In genomic region chr6:156652231-156652750, GRCh38 we compare ENCODE assay signal across 1 cellular context.
TF ChIP-seq lines count a peak whose summit lies in the region.

No MANE protein-coding gene starts in this region.

TF ChIP-seq in GM12878, 131 proteins besides CTCF, POLR2A, EP300 and RAD21 (continued from another document and continues in another):
- TF ChIP-seq ZNF687 (IDR thresholded peaks at IDR 0.05) (no peak), ELK1 (IDR thresholded peaks at IDR 0.05; ENCODE audit: low read depth, low read length) (no peak), RELA (IDR thresholded peaks at IDR 0.05; ENCODE audit: borderline replicate concordance, partially characterized antibody) (no peak), BCL3 (IDR thresholded peaks at IDR 0.05; ENCODE audit: borderline replicate concordance, insufficient read depth, low read depth, low read length, poor library complexity, severe bottlenecking) (peak; percentile 76), RCOR1 (conservative IDR thresholded peaks at IDR 0.05; ENCODE audit: low read depth, low read length) (no peak), RFX5 (IDR thresholded peaks at IDR 0.05; ENCODE audit: low read depth, low read length) (no peak), E4F1 (IDR thresholded peaks at IDR 0.05; ENCODE audit: borderline replicate concordance, partially characterized antibody) (no peak), CHD4 (IDR thresholded peaks at IDR 0.05) (no peak), TCF7 (IDR thresholded peaks at IDR 0.05; ENCODE audit: borderline replicate concordance) (peak; percentile 60; the same call in 1 of the 2 replicates), SMC3 (IDR thresholded peaks at IDR 0.05; ENCODE audit: borderline replicate concordance, low read length) (no peak), TCF3 (IDR thresholded peaks at IDR 0.05; ENCODE audit: borderline replicate concordance, insufficient read depth, low read depth, low read length) (peak; percentile 54; the same call in 1 of the 2 replicates), BCL11A (IDR thresholded peaks at IDR 0.05; ENCODE audit: low read depth, low read length) (peak; percentile 82; the same call in 1 of the 2 replicates), TARDBP (IDR thresholded peaks at IDR 0.05; ENCODE audit: borderline replicate concordance) (peak; percentile 86; the same call in 1 of the 2 replicates), JUNB (IDR thresholded peaks at IDR 0.05) (peak; percentile 98), ZNF274 (IDR thresholded peaks at IDR 0.05; ENCODE audit: insufficient read depth, insufficient read length) (no peak), REST (IDR thresholded peaks at IDR 0.05; ENCODE audit: low read depth, low read length) (no peak), NFIC (IDR thresholded peaks at IDR 0.05; ENCODE audit: low read depth, low read length) (peak; percentile 90), FOXM1 (IDR thresholded peaks at IDR 0.05; ENCODE audit: low read depth, low read length) (peak; percentile 91), IKZF1 (conservative IDR thresholded peaks at IDR 0.05) (peak; percentile 42; the same call in 1 of the 2 replicates), ASH2L (IDR thresholded peaks at IDR 0.05; ENCODE audit: borderline replicate concordance, low read depth) (no peak), CHD1 (IDR thresholded peaks at IDR 0.05; ENCODE audit: low read depth, low read length) (no peak), ZBED1 (IDR thresholded peaks at IDR 0.05; ENCODE audit: borderline replicate concordance) (peak; percentile 99), ZNF207 (IDR thresholded peaks at IDR 0.05; ENCODE audit: borderline replicate concordance) (no peak), WRNIP1 (IDR thresholded peaks at IDR 0.05; ENCODE audit: borderline replicate concordance, low read depth, low read length) (no peak), ATF2 (IDR thresholded peaks at IDR 0.05; ENCODE audit: low read length) (peak; percentile 80), SMARCA5 (IDR thresholded peaks at IDR 0.05) (no peak), PAX8 (IDR thresholded peaks at IDR 0.05) (no peak), CBFB (IDR thresholded peaks at IDR 0.05; ENCODE audit: low read depth) (peak; percentile 96), PKNOX1 (IDR thresholded peaks at IDR 0.05) (no peak), SIN3A (IDR thresholded peaks at IDR 0.05; ENCODE audit: low read depth, low read length) (no peak), RBBP5 (conservative IDR thresholded peaks at IDR 0.05) (no peak), IRF4 (IDR thresholded peaks at IDR 0.05; ENCODE audit: low read depth, low read length) (peak; percentile 86; the same call in 1 of the 2 replicates), STAT1 (conservative IDR thresholded peaks at IDR 0.05) (no peak), ZNF622 (IDR thresholded peaks at IDR 0.05) (no peak), MTA3 (IDR thresholded peaks at IDR 0.05; ENCODE audit: borderline replicate concordance, low read length) (peak; percentile 96), NFXL1 (IDR thresholded peaks at IDR 0.05; ENCODE audit: borderline replicate concordance) (no peak), HDAC6 (IDR thresholded peaks at IDR 0.05; ENCODE audit: unreplicated experiment) (no peak), KLF5 (IDR thresholded peaks at IDR 0.05; ENCODE audit: partially characterized antibody) (no peak), EZH2 (IDR thresholded peaks at IDR 0.05; ENCODE audit: borderline replicate concordance, control insufficient read depth, low read depth, low read length) (no peak), MEF2B (IDR thresholded peaks at IDR 0.05; ENCODE audit: partially characterized antibody, poor library complexity, severe bottlenecking) (no peak), E2F4 (IDR thresholded peaks at IDR 0.05; ENCODE audit: low read depth, low read length) (no peak), SMAD1 (IDR thresholded peaks at IDR 0.05; ENCODE audit: low read depth, partially characterized antibody) (no peak), RUNX3 (IDR thresholded peaks at IDR 0.05; ENCODE audit: low read length) (peak; percentile 88), CEBPZ (IDR thresholded peaks at IDR 0.05; ENCODE audit: low read depth, low read length) (no peak), MXI1 (IDR thresholded peaks at IDR 0.05; ENCODE audit: low read depth, low read length) (no peak), JUND (IDR thresholded peaks at IDR 0.05; ENCODE audit: low read depth, low read length) (no peak)
